1 cellular context compared by ENCODE assay signal in genomic region chr10:22320591-22321155, GRCh38.
TF ChIP-seq lines count a peak whose summit lies in the region.

BMI1 (plus strand) TSS chr10:22321099; CDS start chr10:22326450, 5,351 bp downstream.

TF ChIP-seq in K562, 482 proteins besides CTCF, POLR2A, EP300 and RAD21 (continued from another document and continues in another):
- TF ChIP-seq, protein P1, sequence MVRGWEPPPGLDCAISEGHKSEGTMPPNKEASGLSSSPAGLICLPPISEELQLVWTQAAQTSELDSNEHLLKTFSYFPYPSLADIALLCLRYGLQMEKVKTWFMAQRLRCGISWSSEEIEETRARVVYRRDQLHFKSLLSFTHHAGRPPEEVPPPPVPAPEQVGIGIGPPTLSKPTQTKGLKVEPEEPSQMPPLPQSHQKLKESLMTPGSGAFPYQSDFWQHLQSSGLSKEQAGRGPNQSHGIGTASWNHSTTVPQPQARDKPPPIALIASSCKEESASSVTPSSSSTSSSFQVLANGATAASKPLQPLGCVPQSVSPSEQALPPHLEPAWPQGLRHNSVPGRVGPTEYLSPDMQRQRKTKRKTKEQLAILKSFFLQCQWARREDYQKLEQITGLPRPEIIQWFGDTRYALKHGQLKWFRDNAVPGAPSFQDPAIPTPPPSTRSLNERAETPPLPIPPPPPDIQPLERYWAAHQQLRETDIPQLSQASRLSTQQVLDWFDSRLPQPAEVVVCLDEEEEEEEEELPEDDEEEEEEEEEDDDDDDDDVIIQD (CRISPR knock-in tag; IDR thresholded peaks at IDR 0.05), result no peak
- TF ChIP-seq BACH1 (tag; IDR thresholded peaks at IDR 0.05) (no peak), NFIX (CRISPR knock-in tag; IDR thresholded peaks at IDR 0.05; ENCODE audit: low read depth) (no peak), KAT2B (IDR thresholded peaks at IDR 0.05; ENCODE audit: low read depth, low read length) (no peak), ZNF124 (CRISPR knock-in tag; IDR thresholded peaks at IDR 0.05) (no peak), ZBTB7A (IDR thresholded peaks at IDR 0.05; ENCODE audit: borderline replicate concordance, control insufficient read depth, low read depth, low read length) (peak; percentile 38; the same call in 1 of the 2 replicates), NFATC3 (IDR thresholded peaks at IDR 0.05) (no peak), XRCC5 (IDR thresholded peaks at IDR 0.05; ENCODE audit: low read depth, low read length) (no peak), NBN (IDR thresholded peaks at IDR 0.05; ENCODE audit: low read depth) (no peak), ETV1 (tag; conservative IDR thresholded peaks at IDR 0.05; ENCODE audit: low read depth) (no peak), E2F6 (IDR thresholded peaks at IDR 0.05; ENCODE audit: borderline replicate concordance in 1 of 2, extremely low read depth in 1 of 2, insufficient read depth in 1 of 2, insufficient read length in 1 of 2, low read depth in 1 of 2, low read length in 1 of 2, poor library complexity in 1 of 2, severe bottlenecking in 1 of 2) (peak in 1 of 2 experiments; percentile 43), FOXK1 (CRISPR knock-in tag; IDR thresholded peaks at IDR 0.05; ENCODE audit: borderline replicate concordance) (no peak), SP1 (CRISPR knock-in tag; IDR thresholded peaks at IDR 0.05) (no peak), YY1 (IDR thresholded peaks at IDR 0.05; ENCODE audit: borderline replicate concordance in 1 of 3, control insufficient read depth in 1 of 3, extremely low read depth in 1 of 3, insufficient read depth in 3 of 3, insufficient read length in 1 of 3, insufficient replicate concordance in 2 of 3, low read depth in 1 of 3, low read length in 2 of 3) (peak in 1 of 3 experiments; percentile 48), REST (CRISPR knock-in tag; IDR thresholded peaks at IDR 0.05; ENCODE audit: low read depth) (no peak), CBX3 (IDR thresholded peaks at IDR 0.05; ENCODE audit: borderline replicate concordance in 1 of 2, low read length in 2 of 2) (no peak), SAFB (IDR thresholded peaks at IDR 0.05; ENCODE audit: borderline replicate concordance, low read depth, low read length) (0 out of 2 replicates have a peak, but pooled peaks have one; percentile 26), ZNF184 (CRISPR knock-in tag; IDR thresholded peaks at IDR 0.05) (no peak), BRD9 (IDR thresholded peaks at IDR 0.05; ENCODE audit: low read depth, partially characterized antibody) (no peak), CBX5 (IDR thresholded peaks at IDR 0.05; ENCODE audit: borderline replicate concordance, low read depth) (no peak), ZNF146 (CRISPR knock-in tag; IDR thresholded peaks at IDR 0.05; ENCODE audit: unreplicated experiment) (no peak), MED1 (CRISPR knock-in tag; IDR thresholded peaks at IDR 0.05; ENCODE audit: borderline replicate concordance) (no peak), SREBF1 (IDR thresholded peaks at IDR 0.05; ENCODE audit: borderline replicate concordance, low read depth, low read length) (no peak), DPF2 (IDR thresholded peaks at IDR 0.05) (no peak), NUFIP1 (IDR thresholded peaks at IDR 0.05; ENCODE audit: partially characterized antibody) (no peak), ZNF77 (CRISPR knock-in tag; IDR thresholded peaks at IDR 0.05) (no peak), NR2C1 (IDR thresholded peaks at IDR 0.05) (no peak), NR2C1 (tag; IDR thresholded peaks at IDR 0.05) (no peak), ZNF224 (CRISPR knock-in tag; IDR thresholded peaks at IDR 0.05) (no peak), TEAD4 (IDR thresholded peaks at IDR 0.05; ENCODE audit: low read length) (no peak), TEAD4 (CRISPR knock-in tag; IDR thresholded peaks at IDR 0.05; ENCODE audit: borderline replicate concordance) (no peak), DNMT1 (IDR thresholded peaks at IDR 0.05) (no peak), CSDE1 (IDR thresholded peaks at IDR 0.05) (no peak), HNRNPUL1 (IDR thresholded peaks at IDR 0.05; ENCODE audit: low read length) (no peak), ADNP (tag; IDR thresholded peaks at IDR 0.05) (no peak), SUPT5H (IDR thresholded peaks at IDR 0.05) (no peak), PPARD (CRISPR knock-in tag; IDR thresholded peaks at IDR 0.05) (no peak), OTX1 (CRISPR knock-in tag; IDR thresholded peaks at IDR 0.05) (no peak), CCNT2 (IDR thresholded peaks at IDR 0.05; ENCODE audit: borderline replicate concordance, extremely low read depth, insufficient read length, low read depth, low read length) (peak; percentile 68), SRSF3 (IDR thresholded peaks at IDR 0.05; ENCODE audit: insufficient read depth, low read length) (no peak), ELF1 (tag; IDR thresholded peaks at IDR 0.05) (no peak; the same call in 1 of the 2 replicates), JUN (IDR thresholded peaks at IDR 0.05; ENCODE audit: borderline replicate concordance, low read depth, low read length) (no peak), JUN (CRISPR knock-in tag; IDR thresholded peaks at IDR 0.05; ENCODE audit: borderline replicate concordance) (no peak), ZNF197 (CRISPR knock-in tag; IDR thresholded peaks at IDR 0.05; ENCODE audit: low read depth) (no peak), PHF21A (IDR thresholded peaks at IDR 0.05; ENCODE audit: borderline replicate concordance, low read depth) (no peak), BRF2 (IDR thresholded peaks at IDR 0.05; ENCODE audit: borderline replicate concordance, insufficient read depth, insufficient read length) (no peak), HNRNPH1 (optimal IDR thresholded peaks at IDR 0.05; ENCODE audit: low read depth, low read length) (no peak)
- TF ChIP-seq, protein P2, sequence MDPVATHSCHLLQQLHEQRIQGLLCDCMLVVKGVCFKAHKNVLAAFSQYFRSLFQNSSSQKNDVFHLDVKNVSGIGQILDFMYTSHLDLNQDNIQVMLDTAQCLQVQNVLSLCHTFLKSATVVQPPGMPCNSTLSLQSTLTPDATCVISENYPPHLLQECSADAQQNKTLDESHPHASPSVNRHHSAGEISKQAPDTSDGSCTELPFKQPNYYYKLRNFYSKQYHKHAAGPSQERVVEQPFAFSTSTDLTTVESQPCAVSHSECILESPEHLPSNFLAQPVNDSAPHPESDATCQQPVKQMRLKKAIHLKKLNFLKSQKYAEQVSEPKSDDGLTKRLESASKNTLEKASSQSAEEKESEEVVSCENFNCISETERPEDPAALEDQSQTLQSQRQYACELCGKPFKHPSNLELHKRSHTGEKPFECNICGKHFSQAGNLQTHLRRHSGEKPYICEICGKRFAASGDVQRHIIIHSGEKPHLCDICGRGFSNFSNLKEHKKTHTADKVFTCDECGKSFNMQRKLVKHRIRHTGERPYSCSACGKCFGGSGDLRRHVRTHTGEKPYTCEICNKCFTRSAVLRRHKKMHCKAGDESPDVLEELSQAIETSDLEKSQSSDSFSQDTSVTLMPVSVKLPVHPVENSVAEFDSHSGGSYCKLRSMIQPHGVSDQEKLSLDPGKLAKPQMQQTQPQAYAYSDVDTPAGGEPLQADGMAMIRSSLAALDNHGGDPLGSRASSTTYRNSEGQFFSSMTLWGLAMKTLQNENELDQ (CRISPR knock-in tag; IDR thresholded peaks at IDR 0.05; ENCODE audit: borderline replicate concordance), result no peak
- TF ChIP-seq, protein P3, sequence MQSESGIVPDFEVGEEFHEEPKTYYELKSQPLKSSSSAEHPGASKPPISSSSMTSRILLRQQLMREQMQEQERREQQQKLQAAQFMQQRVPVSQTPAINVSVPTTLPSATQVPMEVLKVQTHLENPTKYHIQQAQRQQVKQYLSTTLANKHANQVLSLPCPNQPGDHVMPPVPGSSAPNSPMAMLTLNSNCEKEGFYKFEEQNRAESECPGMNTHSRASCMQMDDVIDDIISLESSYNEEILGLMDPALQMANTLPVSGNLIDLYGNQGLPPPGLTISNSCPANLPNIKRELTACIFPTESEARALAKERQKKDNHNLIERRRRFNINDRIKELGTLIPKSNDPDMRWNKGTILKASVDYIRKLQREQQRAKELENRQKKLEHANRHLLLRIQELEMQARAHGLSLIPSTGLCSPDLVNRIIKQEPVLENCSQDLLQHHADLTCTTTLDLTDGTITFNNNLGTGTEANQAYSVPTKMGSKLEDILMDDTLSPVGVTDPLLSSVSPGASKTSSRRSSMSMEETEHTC (IDR thresholded peaks at IDR 0.05), result peak; percentile 16; the same call in 1 of the 2 replicates
- TF ChIP-seq, protein P4, sequence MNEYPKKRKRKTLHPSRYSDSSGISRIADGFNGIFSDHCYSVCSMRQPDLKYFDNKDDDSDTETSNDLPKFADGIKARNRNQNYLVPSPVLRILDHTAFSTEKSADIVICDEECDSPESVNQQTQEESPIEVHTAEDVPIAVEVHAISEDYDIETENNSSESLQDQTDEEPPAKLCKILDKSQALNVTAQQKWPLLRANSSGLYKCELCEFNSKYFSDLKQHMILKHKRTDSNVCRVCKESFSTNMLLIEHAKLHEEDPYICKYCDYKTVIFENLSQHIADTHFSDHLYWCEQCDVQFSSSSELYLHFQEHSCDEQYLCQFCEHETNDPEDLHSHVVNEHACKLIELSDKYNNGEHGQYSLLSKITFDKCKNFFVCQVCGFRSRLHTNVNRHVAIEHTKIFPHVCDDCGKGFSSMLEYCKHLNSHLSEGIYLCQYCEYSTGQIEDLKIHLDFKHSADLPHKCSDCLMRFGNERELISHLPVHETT (CRISPR knock-in tag; conservative IDR thresholded peaks at IDR 0.05 in 1 of 2, IDR thresholded peaks at IDR 0.05 in 1 of 2), result peak in 1 of 2 experiments; percentile 96; a peak in 2 of 4 replicates
- TF ChIP-seq, protein P5, sequence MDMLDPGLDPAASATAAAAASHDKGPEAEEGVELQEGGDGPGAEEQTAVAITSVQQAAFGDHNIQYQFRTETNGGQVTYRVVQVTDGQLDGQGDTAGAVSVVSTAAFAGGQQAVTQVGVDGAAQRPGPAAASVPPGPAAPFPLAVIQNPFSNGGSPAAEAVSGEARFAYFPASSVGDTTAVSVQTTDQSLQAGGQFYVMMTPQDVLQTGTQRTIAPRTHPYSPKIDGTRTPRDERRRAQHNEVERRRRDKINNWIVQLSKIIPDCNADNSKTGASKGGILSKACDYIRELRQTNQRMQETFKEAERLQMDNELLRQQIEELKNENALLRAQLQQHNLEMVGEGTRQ (CRISPR knock-in tag; IDR thresholded peaks at IDR 0.05), result peak; percentile 80
- TF ChIP-seq, protein P6, sequence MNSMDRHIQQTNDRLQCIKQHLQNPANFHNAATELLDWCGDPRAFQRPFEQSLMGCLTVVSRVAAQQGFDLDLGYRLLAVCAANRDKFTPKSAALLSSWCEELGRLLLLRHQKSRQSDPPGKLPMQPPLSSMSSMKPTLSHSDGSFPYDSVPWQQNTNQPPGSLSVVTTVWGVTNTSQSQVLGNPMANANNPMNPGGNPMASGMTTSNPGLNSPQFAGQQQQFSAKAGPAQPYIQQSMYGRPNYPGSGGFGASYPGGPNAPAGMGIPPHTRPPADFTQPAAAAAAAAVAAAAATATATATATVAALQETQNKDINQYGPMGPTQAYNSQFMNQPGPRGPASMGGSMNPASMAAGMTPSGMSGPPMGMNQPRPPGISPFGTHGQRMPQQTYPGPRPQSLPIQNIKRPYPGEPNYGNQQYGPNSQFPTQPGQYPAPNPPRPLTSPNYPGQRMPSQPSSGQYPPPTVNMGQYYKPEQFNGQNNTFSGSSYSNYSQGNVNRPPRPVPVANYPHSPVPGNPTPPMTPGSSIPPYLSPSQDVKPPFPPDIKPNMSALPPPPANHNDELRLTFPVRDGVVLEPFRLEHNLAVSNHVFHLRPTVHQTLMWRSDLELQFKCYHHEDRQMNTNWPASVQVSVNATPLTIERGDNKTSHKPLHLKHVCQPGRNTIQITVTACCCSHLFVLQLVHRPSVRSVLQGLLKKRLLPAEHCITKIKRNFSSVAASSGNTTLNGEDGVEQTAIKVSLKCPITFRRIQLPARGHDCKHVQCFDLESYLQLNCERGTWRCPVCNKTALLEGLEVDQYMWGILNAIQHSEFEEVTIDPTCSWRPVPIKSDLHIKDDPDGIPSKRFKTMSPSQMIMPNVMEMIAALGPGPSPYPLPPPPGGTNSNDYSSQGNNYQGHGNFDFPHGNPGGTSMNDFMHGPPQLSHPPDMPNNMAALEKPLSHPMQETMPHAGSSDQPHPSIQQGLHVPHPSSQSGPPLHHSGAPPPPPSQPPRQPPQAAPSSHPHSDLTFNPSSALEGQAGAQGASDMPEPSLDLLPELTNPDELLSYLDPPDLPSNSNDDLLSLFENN (IDR thresholded peaks at IDR 0.05; ENCODE audit: low read depth in 2 of 2, low read length in 2 of 2), result no peak
